Comparison of ENCODE assay signal across 17 cellular contexts in the genomic region with DNA sequence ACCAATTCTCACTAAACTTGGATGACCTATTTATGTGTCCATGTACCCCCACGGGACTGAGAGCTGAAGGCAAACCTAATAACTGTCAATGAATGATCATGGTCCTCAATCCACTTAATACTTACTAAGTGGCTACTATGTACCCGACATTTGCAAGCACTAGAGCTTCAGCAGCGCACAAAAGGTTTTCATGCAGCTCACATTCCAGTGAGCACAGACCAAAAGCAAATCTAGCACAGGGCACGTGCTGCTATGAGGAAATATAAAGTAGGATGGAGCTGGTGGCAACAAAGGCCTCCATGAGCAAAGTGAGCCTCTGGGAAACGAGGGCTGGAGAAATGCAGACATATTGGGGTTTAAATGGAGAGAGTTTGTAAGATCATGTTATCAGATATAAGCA. TPM values are rescaled to one million over a fixed set of nuclear protein-coding genes. Genes with fewer than 3 reads are reported as not detected.
DNase-seq lines count a peak whose midpoint lies in the region; ATAC-seq and TF ChIP-seq lines count a peak whose summit lies in the region.
"Had no signal": no experiment of that assay in that cellular context is flagged by ENCODE, and none has a peak within 500 bp of the region (broad histone marks: within the 10 kb centered on the region; RNA-seq: fewer than 3 reads in every experiment).

No MANE protein-coding gene starts in this region.

- peaks cover 7% of the 10 kb centered on the region for H3K79me2 ChIP-seq in parathyroid adenoma

- H3K9ac ChIP-seq in parathyroid adenoma = no peak overlapping the region
- no peak overlapping the region for H3K9ac ChIP-seq in colonic mucosa (ENCODE audit: low read depth in 2 of 2, low read length in 2 of 2)

- 56 to 67% (median 62%) methylated on average over 5 of the region's 5 CpGs for WGBS in heart left ventricle, 4 donors
- WGBS in right cardiac atrium = 69% methylated on average over 5 of the region's 5 CpGs
- WGBS in esophagus muscularis mucosa = 77% methylated on average over 5 of the region's 5 CpGs

- H3K9me3 ChIP-seq in heart left ventricle (no peaks in the 10 kb centered on the region), right cardiac atrium (ENCODE audit: control insufficient read depth, low read length) (no peaks in the 10 kb centered on the region), esophagus muscularis mucosa (no peaks in the 10 kb centered on the region), parathyroid adenoma (ENCODE audit: control insufficient read depth, low read length) (no peaks in the 10 kb centered on the region), uterus (no peaks in the 10 kb centered on the region), colonic mucosa (no peaks in the 10 kb centered on the region)
- H3K9me3 ChIP-seq: thyroid gland had no signal

- peak overlapping the region in 9 of 12 donors; percentile 0 to 89 (median 70) for H3K4me3 ChIP-seq in heart left ventricle
- H3K4me3 ChIP-seq in right cardiac atrium (ENCODE audit: low read length) = no peak overlapping the region
- peak overlapping the region in 3 of 4 donors; percentile 16 to 83 (median 70) for H3K4me3 ChIP-seq in esophagus muscularis mucosa
- H3K4me3 ChIP-seq in parathyroid adenoma (ENCODE audit: low read depth, low read length) = peak overlapping the region; percentile 3
- H3K4me3 ChIP-seq in uterus = peak overlapping the region; percentile 56 to 80
- no peak overlapping the region for H3K4me3 ChIP-seq in colonic mucosa
- H3K4me3 ChIP-seq: cardiac muscle cell had no signal

- H3K27ac ChIP-seq in heart left ventricle (peak overlapping the region in 3 of 12 donors; percentile 3 to 65 (median 8)), right cardiac atrium (ENCODE audit: low read length) (no peak overlapping the region), esophagus muscularis mucosa (replicated peaks in 1 of 4) (peak overlapping the region in 2 of 4 donors; percentile 1), parathyroid adenoma (no peak overlapping the region), uterus (peak overlapping the region; percentile 28 to 94), colonic mucosa (no peak overlapping the region)
- H3K27ac ChIP-seq: C4-2B, cardiac muscle cell had no signal

- H3K36me3 ChIP-seq in heart left ventricle = peaks cover 0 to 54% (median 41%) of the 10 kb centered on the region in 9 donors
- H3K36me3 ChIP-seq in esophagus muscularis mucosa = peaks cover 0 to 35% (median 20%) of the 10 kb centered on the region in 4 donors
- no peaks in the 10 kb centered on the region for H3K36me3 ChIP-seq in parathyroid adenoma (ENCODE audit: control insufficient read depth, insufficient read depth, low read length)
- no peaks in the 10 kb centered on the region for H3K36me3 ChIP-seq in uterus
- no peaks in the 10 kb centered on the region for H3K36me3 ChIP-seq in colonic mucosa
- H3K36me3 ChIP-seq: cardiac muscle cell had no signal

- ATAC-seq in heart left ventricle (no peak), right cardiac atrium (no peak)

- DNase-seq in heart left ventricle (no peak), right cardiac atrium (no peak), esophagus muscularis mucosa (ENCODE audit: extremely low spot score) (no peak), uterus (no peak), colonic mucosa (no peak), NCI-H82 (lab: John Stamatoyannopoulos, UW) (no peak), NCI-H1092 (lab: John Stamatoyannopoulos, UW) (no peak)
- DNase-seq: activated CD4-positive, alpha-beta T cell treated with anti-CD3 and anti-CD28 coated beads, Interleukin-2, amount 50 U/mL, for 1 hour; activated naive CD4-positive, alpha-beta T cell treated with anti-CD3 and anti-CD28 coated beads for 36 hours; effector CD8-positive, alpha-beta T cell; H7; NCI-H1436 treated with DMSO at 0.1 percent for 48 hours; RPMI8226; thyroid gland had no signal

- no peak for TF ChIP-seq EP300 in esophagus muscularis mucosa (IDR thresholded peaks at IDR 0.05)

- H3K4me2 ChIP-seq in parathyroid adenoma (ENCODE audit: low read length) = peak overlapping the region; percentile 36

- no peak overlapping the region for H2AFZ ChIP-seq in parathyroid adenoma

- intact Hi-C loops in heart left ventricle (cut with DNase I) = loop anchor here in 4 of 10 donors (5.0 to 10.0 kb wide), 4 partner anchors 102 to 135 kb away; partner anchors contain the start of gene WDR75 (in 1 of the 4)
- intact Hi-C loops in right cardiac atrium (cut with DNase I) = loop anchor here in 1 of 4 donors (10.0 kb wide), 1 partner anchor 112 kb away; no protein-coding TSS in a partner anchor
- intact Hi-C loops in esophagus muscularis mucosa (cut with DNase I) = loop anchor here (5.0 kb wide), 2 partner anchors 110 to 135 kb away; partner anchors contain the start of gene WDR75
- intact Hi-C loops in uterus (cut with DNase I; ENCODE audit: low total_unique reads) = no loop called here
- intact Hi-C loops in colonic mucosa (cut with DNase I) = no loop called here

- H3K27me3 ChIP-seq in heart left ventricle (no peaks in the 10 kb centered on the region), right cardiac atrium (ENCODE audit: control insufficient read depth, insufficient read depth) (no peaks in the 10 kb centered on the region), esophagus muscularis mucosa (no peaks in the 10 kb centered on the region), parathyroid adenoma (ENCODE audit: control insufficient read depth, insufficient read depth, low read length) (no peaks in the 10 kb centered on the region), uterus (no peaks in the 10 kb centered on the region), colonic mucosa (no peaks in the 10 kb centered on the region)
- H3K27me3 ChIP-seq: thyroid gland had no signal

- H3K4me1 ChIP-seq in heart left ventricle (peaks cover 0 to 86% (median 56%) of the 10 kb centered on the region in 12 donors), right cardiac atrium (ENCODE audit: control insufficient read depth, insufficient read depth, low read length) (peaks cover 8% of the 10 kb centered on the region), esophagus muscularis mucosa (peaks cover 59 to 78% (median 73%) of the 10 kb centered on the region in 4 donors), parathyroid adenoma (peaks cover 24% of the 10 kb centered on the region), uterus (peaks cover 9 to 11% of the 10 kb centered on the region in 2 donors), colonic mucosa (peaks cover 5% of the 10 kb centered on the region)

- TF ChIP-seq POLR2A in heart left ventricle (IDR thresholded peaks at IDR 0.05) = no peak
- TF ChIP-seq POLR2A in esophagus muscularis mucosa (IDR thresholded peaks at IDR 0.05; ENCODE audit: low read depth) = no peak
- no peak for TF ChIP-seq POLR2A in uterus (IDR thresholded peaks at IDR 0.05)

- TF ChIP-seq CTCF in heart left ventricle (IDR thresholded peaks at IDR 0.05) (no peak), esophagus muscularis mucosa (IDR thresholded peaks at IDR 0.05) (no peak), parathyroid adenoma (IDR thresholded peaks at IDR 0.05) (no peak), uterus (IDR thresholded peaks at IDR 0.05) (no peak), colonic mucosa (IDR thresholded peaks at IDR 0.05) (no peak)

RNA-seq across cellular contexts. Expression of gene SLC40A1, which starts 3.5 kb away (rescaled TPM):
- total RNA-seq in heart left ventricle (100 to 1,000 TPM in 2 of 9 donors, 10 to 100 TPM in 7; 21.9 to 109 (median 42.9) TPM), right cardiac atrium (10 to 100 TPM; 50.5 to 86.9 (median 73.9) TPM), esophagus muscularis mucosa (10 to 100 TPM; 35.3 to 80.9 (median 40.8) TPM), uterus (100 to 1,000 TPM in 3 of 4 donors, 10 to 100 TPM in 1; 87.1 to 252 (median 176) TPM), colonic mucosa (100 to 1,000 TPM in 1 of 2 donors, 10 to 100 TPM in 1; 43.6 to 183 TPM)
- polyA plus RNA-seq in heart left ventricle (10 to 100 TPM; 10.2 to 20.3 TPM), right cardiac atrium (32.2 TPM)

Comparison
In these comparisons a context has a peak if more than half of its experiments do, and no peak if none do; other contexts are left out.
1. H3K4me3 ChIP-seq: peak in heart left ventricle (9 of 12), esophagus muscularis mucosa (3 of 4), parathyroid adenoma (single experiment) and uterus (2 of 2); none in right cardiac atrium (single experiment) and colonic mucosa (single experiment).
2. H3K27ac ChIP-seq: peak in uterus (2 of 2); none in right cardiac atrium (single experiment), parathyroid adenoma (single experiment) and colonic mucosa (single experiment).